8 cellular contexts compared by ENCODE assay signal in genomic region chr1:240883490-240883889, GRCh38.
"Had no signal": no experiment of that assay in that cellular context is flagged by ENCODE, and none has a peak within 500 bp of the region (broad histone marks: within the 10 kb centered on the region; RNA-seq: fewer than 3 reads in every experiment).

No MANE protein-coding gene starts in this region.

- ATAC-seq: GM12878 had no signal

- H3K4me3 ChIP-seq: GM12878 had no signal

- FAIRE-seq: G401.6, GM12878, GM12891, GM12892, GM18507, GM19239 had no signal

- DNase-seq: GDM1, GF-D8 had no signal
